ENCODE assay signal across 8 cellular contexts in genomic region chr22:39502109-39502788, GRCh38. TPM values are rescaled to one million over a fixed set of nuclear protein-coding genes. Genes with fewer than 3 reads are reported as not detected.
DNase-seq lines count a peak whose midpoint lies in the region; ATAC-seq and TF ChIP-seq lines count a peak whose summit lies in the region.

Gene MIEF1 (plus strand): TSS chr22:39502290. CDS start chr22:39511295, 9,005 bp downstream.

- DNase-seq in Daoy (ENCODE audit: low read depth): peak; percentile 97
- DNase-seq in GM23338 (ENCODE audit: low spot score): peak; percentile 99
- DNase-seq in LoVo (ENCODE audit: low spot score): peak; percentile 100
- peak; percentile 81 for DNase-seq in activated effector memory CD4-positive, alpha-beta T cell treated with Interleukin-2 at 50 U/mL for 16 hours
- DNase-seq in fibroblast of the aortic adventitia (ENCODE audit: low read depth): peak; percentile 93
- peak; percentile 97 for DNase-seq in nephron progenitor cell
- peak; percentile 89 to 94 for DNase-seq in stimulated activated naive CD8-positive, alpha-beta T cell treated with anti-CD3 and anti-CD28 coated beads, Interleukin-15, amount 100 ng/mL, for 72 hours

- H3K27me3 ChIP-seq in GM23338 (ENCODE audit: insufficient read depth): peaks cover 40% of the 10 kb centered on the region

- peaks cover 19% of the 10 kb centered on the region for H3K36me3 ChIP-seq in GM23338 (ENCODE audit: insufficient read depth)

- TF ChIP-seq POLR2A in Raji (IDR thresholded peaks at IDR 0.05; ENCODE audit: insufficient read depth, low read depth, low read length): peak; percentile 87

- peaks cover 25% of the 10 kb centered on the region for H3K79me2 ChIP-seq in GM23338 (replicated peaks; ENCODE audit: insufficient read depth)

- peak within 1 kb of the TSS; percentile 61; the same call in 1 of the 2 replicates for H3K27ac Mint-ChIP-seq in GM23338
- peak within 1 kb of the TSS; percentile 89 for H3K27ac Mint-ChIP-seq in nephron progenitor cell
- peak within 1 kb of the TSS; percentile 96 to 100 for H3K27ac Mint-ChIP-seq in stimulated activated naive CD8-positive, alpha-beta T cell treated with anti-CD3 and anti-CD28 coated beads, Interleukin-15, amount 100 ng/mL, for 72 hours

- H3K9me3 Mint-ChIP-seq in GM23338: no peaks in the 10 kb centered on the region; the same call in 1 of the 3 replicates
- H3K9me3 Mint-ChIP-seq in nephron progenitor cell: no peaks in the 10 kb centered on the region
- no peaks in the 10 kb centered on the region for H3K9me3 Mint-ChIP-seq in stimulated activated naive CD8-positive, alpha-beta T cell treated with anti-CD3 and anti-CD28 coated beads, Interleukin-15, amount 100 ng/mL, for 72 hours

- H3K4me3 Mint-ChIP-seq in GM23338 (peak within 1 kb of the TSS; percentile 88), nephron progenitor cell (peak within 1 kb of the TSS; percentile 96)
- H3K4me3 Mint-ChIP-seq in stimulated activated naive CD8-positive, alpha-beta T cell treated with anti-CD3 and anti-CD28 coated beads, Interleukin-15, amount 100 ng/mL, for 72 hours: peak within 1 kb of the TSS; percentile 92 to 94

- no peak within 1 kb of the TSS for H3K27ac ChIP-seq in GM23338 (ENCODE audit: low read depth)

- peaks cover 13% of the 10 kb centered on the region; the same call in 1 of the 2 replicates for H3F3A ChIP-seq in GM23338 (replicated peaks; ENCODE audit: low read depth)

- peak within 1 kb of the TSS; percentile 98 for H3K4me2 ChIP-seq in GM23338

- H3K4me3 ChIP-seq in GM23338 (peak within 1 kb of the TSS; percentile 99), fibroblast of the aortic adventitia (ENCODE audit: low read depth, low read length) (peak within 1 kb of the TSS; percentile 86)

- peak within 1 kb of the TSS; percentile 88 for H2AFZ ChIP-seq in GM23338

- peak; percentile 98 for ATAC-seq in GM23338
- ATAC-seq in stimulated activated naive CD8-positive, alpha-beta T cell treated with anti-CD3 and anti-CD28 coated beads, Interleukin-15, amount 100 ng/mL, for 72 hours: peak; percentile 99

- peaks cover 62% of the 10 kb centered on the region for H3K27me3 Mint-ChIP-seq in GM23338 (ENCODE audit: insufficient read depth, low read depth, poor library complexity)
- peaks cover 8% of the 10 kb centered on the region for H3K27me3 Mint-ChIP-seq in nephron progenitor cell (ENCODE audit: low read depth, poor library complexity)
- H3K27me3 Mint-ChIP-seq in stimulated activated naive CD8-positive, alpha-beta T cell treated with anti-CD3 and anti-CD28 coated beads, Interleukin-15, amount 100 ng/mL, for 72 hours: no peaks in the 10 kb centered on the region

- no peaks in the 10 kb centered on the region for H3K9me2 ChIP-seq in GM23338 (ENCODE audit: insufficient read depth)

- TF ChIP-seq CTCF in GM23338 (conservative IDR thresholded peaks at IDR 0.05; ENCODE audit: low read depth in 2 of 2): no peak
- TF ChIP-seq CTCF in fibroblast of the aortic adventitia (IDR thresholded peaks at IDR 0.05; ENCODE audit: insufficient read depth, low read length): no peak
- no peak for TF ChIP-seq CTCF in nephron progenitor cell (IDR thresholded peaks at IDR 0.05)

- H3K4me1 ChIP-seq in GM23338 (ENCODE audit: insufficient read depth): peaks cover 13% of the 10 kb centered on the region

- H3K36me3 Mint-ChIP-seq in GM23338 (ENCODE audit: low read depth) (peaks cover 34% of the 10 kb centered on the region), nephron progenitor cell (ENCODE audit: low read depth) (peaks cover 32% of the 10 kb centered on the region)

- H3K4me1 Mint-ChIP-seq in GM23338 (peaks cover 11% of the 10 kb centered on the region), nephron progenitor cell (peaks cover 59% of the 10 kb centered on the region)
- peaks cover 53% of the 10 kb centered on the region for H3K4me1 Mint-ChIP-seq in stimulated activated naive CD8-positive, alpha-beta T cell treated with anti-CD3 and anti-CD28 coated beads, Interleukin-15, amount 100 ng/mL, for 72 hours

- H4K20me1 ChIP-seq in GM23338 (replicated peaks; ENCODE audit: insufficient read depth): peaks cover 38% of the 10 kb centered on the region

TF ChIP-seq in GM23338, 12 proteins besides CTCF, POLR2A, EP300 and RAD21:
- TF ChIP-seq CREB1 (CRISPR knock-in tag; IDR thresholded peaks at IDR 0.05; ENCODE audit: low read depth): peak; percentile 40
- no peak for TF ChIP-seq ZNF462 (CRISPR knock-in tag; IDR thresholded peaks at IDR 0.05)
- TF ChIP-seq JUNB (IDR thresholded peaks at IDR 0.05; ENCODE audit: unreplicated experiment): no peak
- peak; percentile 83 for TF ChIP-seq ETS1 (IDR thresholded peaks at IDR 0.05)
- peak; percentile 91 for TF ChIP-seq POLR2AphosphoS5 (IDR thresholded peaks at IDR 0.05; ENCODE audit: low read depth)
- no peak for TF ChIP-seq ZNF114 (CRISPR knock-in tag; IDR thresholded peaks at IDR 0.05)

RNA-seq across cellular contexts. Expression of gene MIEF1, which starts in this region (rescaled TPM):
- total RNA-seq in Daoy (2014; rRNA removed; shearing (Covaris generic)): 25.7 and 27.2 TPM in 2 replicates
- 30.0 and 40.1 TPM in 2 replicates for total RNA-seq in GM23338 (2014; rRNA removed; shearing (Covaris generic))
- polyA plus RNA-seq in GM23338 (2016; fragmentation: Nextera tagmentation; extraction: Ambion mirVana): 12.2 and 13.2 TPM in 2 replicates
- total RNA-seq in fibroblast of the aortic adventitia (ENCODE audit: low replicate concordance): 24.0 and 27.7 TPM in 2 replicates
